21 cellular contexts compared by ENCODE assay signal in genomic region chr15:51818156-51818555, GRCh38. TPM values are rescaled to one million over a fixed set of nuclear protein-coding genes. Genes with fewer than 3 reads are reported as not detected.
DNase-seq lines count a peak whose midpoint lies in the region; ATAC-seq and TF ChIP-seq lines count a peak whose summit lies in the region.
"Had no signal": no experiment of that assay in that cellular context is flagged by ENCODE, and none has a peak within 500 bp of the region (broad histone marks: within the 10 kb centered on the region; RNA-seq: fewer than 3 reads in every experiment).

No MANE protein-coding gene starts in this region.

- H2BK12ac ChIP-seq in H9 (ENCODE audit: insufficient read length, low read depth, low read length): no peak overlapping the region

- H2BK120ac ChIP-seq in H9 (ENCODE audit: low read depth, low read length, poor library complexity, severe bottlenecking): no peak overlapping the region

- in situ Hi-C loops in GM13977 (cut with MboI; ENCODE audit: low pct_unique_long_range_greater_than_20kb, low sequenced_read_pairs, unreplicated experiment): no loop called here

- H3K4me1 ChIP-seq in H9 (ENCODE audit: insufficient read depth, low read length): 0 out of 2 replicates have a peak, but pooled peaks cover 3% of the 10 kb centered on the region
- H3K4me1 ChIP-seq in neural progenitor cell: no peaks in the 10 kb centered on the region
- H3K4me1 ChIP-seq: BE2C had no signal

- peaks cover 13 to 16% of the 10 kb centered on the region in 2 experiments for H3K9me3 Mint-ChIP-seq in H9
- H3K9me3 Mint-ChIP-seq in neural progenitor cell: peaks cover 16% of the 10 kb centered on the region

- H3K23me2 ChIP-seq in H9 (ENCODE audit: insufficient read length, low read depth, low read length, poor library complexity, severe bottlenecking): no peaks in the 10 kb centered on the region

- no peak overlapping the region for H2AK5ac ChIP-seq in H9 (ENCODE audit: insufficient read length, low read length)

- peaks cover 6 to 7% of the 10 kb centered on the region in 2 experiments for H3K4me1 Mint-ChIP-seq in H9
- peaks cover 3% of the 10 kb centered on the region for H3K4me1 Mint-ChIP-seq in neural progenitor cell
- H3K4me1 Mint-ChIP-seq: CD14-positive monocyte; CD8-positive, alpha-beta memory T cell had no signal

- H3K9me3 ChIP-seq in H9 (ENCODE audit: control insufficient read depth, low read depth, low read length) (no peaks in the 10 kb centered on the region), neural progenitor cell (ENCODE audit: low read depth) (no peaks in the 10 kb centered on the region)

- peak; percentile 14 for DNase-seq in AG08395 (ENCODE audit: low spot score)
- no peak for DNase-seq in H9
- peak; percentile 73 for DNase-seq in fibroblast of peridontal ligament (ENCODE audit: extremely low read depth)
- DNase-seq in GM13977 (ENCODE audit: low spot score): no peak
- DNase-seq in NCI-H526 (lab: John Stamatoyannopoulos, UW): no peak
- no peak for DNase-seq in neural progenitor cell (ENCODE audit: low spot score)
- DNase-seq: BE2C; Calu3; CD8-positive, alpha-beta memory T cell; DND-41; Karpas-422; NCI-H1092; NCI-H1417 treated with DMSO at 0.1 percent for 48 hours; NCI-H187; NCI-H2081 treated with DMSO at 0.1 percent for 48 hours; NCI-H524; NCI-H774 had no signal

- H3K27ac ChIP-seq in H9 (ENCODE audit: insufficient read length, low read depth, low read length): no peak overlapping the region
- no peak overlapping the region for H3K27ac ChIP-seq in neural progenitor cell

- no peak overlapping the region for H3K56ac ChIP-seq in H9 (ENCODE audit: insufficient read length, low read depth, low read length)

- no CpG with 5 or more reads among the region's 3 CpGs for WGBS in H9 (ENCODE audit: extremely low coverage, insufficient read length, low lambda C conversion rate)

- H3T11ph ChIP-seq in H9 (ENCODE audit: low read length): no peak overlapping the region

- H3K36me3 Mint-ChIP-seq in H9 (ENCODE audit: insufficient read depth in 1 of 3, low read depth in 3 of 3) (peaks cover 0 to 10% (median 5%) of the 10 kb centered on the region in 3 experiments; a peak in 2 of 7 replicates), neural progenitor cell (peaks cover 3% of the 10 kb centered on the region)

- H4K20me1 ChIP-seq in H9 (ENCODE audit: control insufficient read depth, insufficient read depth, insufficient read length): no peaks in the 10 kb centered on the region
- no peaks in the 10 kb centered on the region for H4K20me1 ChIP-seq in neural progenitor cell (ENCODE audit: low read depth)

- H3K27ac Mint-ChIP-seq in H9: no peak overlapping the region
- H3K27ac Mint-ChIP-seq in neural progenitor cell: no peak overlapping the region
- H3K27ac Mint-ChIP-seq: CD14-positive monocyte had no signal

- H3K9ac ChIP-seq in H9 (ENCODE audit: extremely low read depth, insufficient read length, low read length): no peak overlapping the region
- H3K9ac ChIP-seq in neural progenitor cell: no peak overlapping the region

- H3K79me1 ChIP-seq in H9 (ENCODE audit: insufficient read depth, low read depth, low read length, poor library complexity, severe bottlenecking): no peaks in the 10 kb centered on the region

- no peak overlapping the region for H2BK5ac ChIP-seq in H9 (ENCODE audit: insufficient read length, low read length)

- H3K23ac ChIP-seq in H9 (ENCODE audit: insufficient read length, low read depth, low read length): no peak overlapping the region

- no peaks in the 10 kb centered on the region for H3K36me3 ChIP-seq in neural progenitor cell
- H3K36me3 ChIP-seq: BE2C had no signal

- H3K4me3 Mint-ChIP-seq in H9 (no peak overlapping the region), neural progenitor cell (no peak overlapping the region)
- H3K4me3 Mint-ChIP-seq: CD14-positive monocyte; CD8-positive, alpha-beta memory T cell had no signal

- peak; percentile 72 for ATAC-seq in SK-N-SH treated with all-trans-retinoic acid at 6 μM for 48 hours
- no peak for ATAC-seq in HG03342 (IDR thresholded peaks at IDR 0.05; ENCODE audit: unreplicated experiment)
- ATAC-seq: HCT116 had no signal

- 0 out of 2 replicates have a peak overlapping the region, but pooled peaks have one; percentile 67 for H3K14ac ChIP-seq in H9 (ENCODE audit: insufficient read depth, low read length)

- H4K8ac ChIP-seq in H9 (replicated peaks; ENCODE audit: insufficient read length, low read depth, low read length): no peak overlapping the region

- H3K79me2 ChIP-seq in H9 (ENCODE audit: insufficient read depth, low read length): no peaks in the 10 kb centered on the region
- H3K79me2 ChIP-seq in neural progenitor cell (ENCODE audit: low read depth): no peaks in the 10 kb centered on the region

- no peak overlapping the region for H3K18ac ChIP-seq in H9 (ENCODE audit: insufficient read length, low read depth, low read length)

- H3K4me2 ChIP-seq in H9 (ENCODE audit: insufficient read depth, insufficient read length, low read length) (no peak overlapping the region), neural progenitor cell (no peak overlapping the region)

- H3K4me3 ChIP-seq in neural progenitor cell: no peak overlapping the region

- 0 out of 2 replicates have a peak overlapping the region, but pooled peaks have one; percentile 7 for H2BK15ac ChIP-seq in H9 (ENCODE audit: low read depth, low read length)

- H4K5ac ChIP-seq in H9 (ENCODE audit: insufficient read length, low read depth, low read length): no peak overlapping the region

- no peak overlapping the region for H4K91ac ChIP-seq in H9 (ENCODE audit: insufficient read length, low read depth, low read length)

- H2BK20ac ChIP-seq in H9 (ENCODE audit: low read depth, low read length, poor library complexity, severe bottlenecking): no peak overlapping the region

- no peak overlapping the region for H3K4ac ChIP-seq in H9 (ENCODE audit: low read depth, low read length)

- H3K27me3 ChIP-seq in H9 (ENCODE audit: insufficient read depth, low read length) (no peaks in the 10 kb centered on the region), neural progenitor cell (no peaks in the 10 kb centered on the region)
- H3K27me3 ChIP-seq: BE2C had no signal

- H2AFZ ChIP-seq in H9 (ENCODE audit: low read length): no peak overlapping the region
- H2AFZ ChIP-seq in neural progenitor cell (replicated peaks): no peak overlapping the region

- no peaks in the 10 kb centered on the region for H3F3A ChIP-seq in neural progenitor cell (ENCODE audit: low read depth)

- TF ChIP-seq CTCF in H9 (conservative IDR thresholded peaks at IDR 0.05): no peak
- no peak for TF ChIP-seq CTCF in GM13977 (IDR thresholded peaks at IDR 0.05; ENCODE audit: extremely low read depth, insufficient read depth, missing control alignments)
- TF ChIP-seq CTCF in neural progenitor cell (IDR thresholded peaks at IDR 0.05): no peak

- H3K27me3 Mint-ChIP-seq in H9 (ENCODE audit: low read depth) (peaks cover 3% of the 10 kb centered on the region), neural progenitor cell (ENCODE audit: insufficient read depth, low read depth) (no peaks in the 10 kb centered on the region)

TF ChIP-seq in SK-N-SH treated with all-trans-retinoic acid at 6 μM for 48 hours, 23 proteins besides CTCF, POLR2A, EP300 and RAD21 (continues in another document):
- no peak for TF ChIP-seq ZFP3 (CRISPR knock-in tag; IDR thresholded peaks at IDR 0.05)
- no peak for TF ChIP-seq TCF4 (CRISPR knock-in tag; IDR thresholded peaks at IDR 0.05; ENCODE audit: borderline replicate concordance)
- no peak for TF ChIP-seq GLIS3 (CRISPR knock-in tag; IDR thresholded peaks at IDR 0.05)
- no peak for TF ChIP-seq ARNTL (CRISPR knock-in tag; IDR thresholded peaks at IDR 0.05; ENCODE audit: borderline replicate concordance, low read depth)
- no peak for TF ChIP-seq CREB5 (CRISPR knock-in tag; IDR thresholded peaks at IDR 0.05; ENCODE audit: low read depth)
- TF ChIP-seq RARB (CRISPR knock-in tag; IDR thresholded peaks at IDR 0.05): no peak
- TF ChIP-seq OSR1 (CRISPR knock-in tag; IDR thresholded peaks at IDR 0.05): no peak
- no peak for TF ChIP-seq POU6F1 (CRISPR knock-in tag; IDR thresholded peaks at IDR 0.05; ENCODE audit: borderline replicate concordance, low read depth)

RNA-seq across cellular contexts. Expression of gene TMOD3, which starts 11.3 kb away (rescaled TPM):
- 24.7 and 30.2 TPM in 2 replicates for total RNA-seq in H9 (2021)
- 17.6 and 37.4 TPM in 2 replicates for total RNA-seq in neural progenitor cell (ENCODE audit: low replicate concordance)

Comparison
In these comparisons a context has a peak if more than half of its experiments do, and no peak if none do; other contexts are left out.
1. DNase-seq: peak in AG08395 (single experiment) and fibroblast of peridontal ligament (single experiment); none in H9 (single experiment), GM13977 (single experiment), NCI-H526 (0 of 2) and neural progenitor cell (single experiment).